ENCODE assay signal across 9 cellular contexts in the genomic region with DNA sequence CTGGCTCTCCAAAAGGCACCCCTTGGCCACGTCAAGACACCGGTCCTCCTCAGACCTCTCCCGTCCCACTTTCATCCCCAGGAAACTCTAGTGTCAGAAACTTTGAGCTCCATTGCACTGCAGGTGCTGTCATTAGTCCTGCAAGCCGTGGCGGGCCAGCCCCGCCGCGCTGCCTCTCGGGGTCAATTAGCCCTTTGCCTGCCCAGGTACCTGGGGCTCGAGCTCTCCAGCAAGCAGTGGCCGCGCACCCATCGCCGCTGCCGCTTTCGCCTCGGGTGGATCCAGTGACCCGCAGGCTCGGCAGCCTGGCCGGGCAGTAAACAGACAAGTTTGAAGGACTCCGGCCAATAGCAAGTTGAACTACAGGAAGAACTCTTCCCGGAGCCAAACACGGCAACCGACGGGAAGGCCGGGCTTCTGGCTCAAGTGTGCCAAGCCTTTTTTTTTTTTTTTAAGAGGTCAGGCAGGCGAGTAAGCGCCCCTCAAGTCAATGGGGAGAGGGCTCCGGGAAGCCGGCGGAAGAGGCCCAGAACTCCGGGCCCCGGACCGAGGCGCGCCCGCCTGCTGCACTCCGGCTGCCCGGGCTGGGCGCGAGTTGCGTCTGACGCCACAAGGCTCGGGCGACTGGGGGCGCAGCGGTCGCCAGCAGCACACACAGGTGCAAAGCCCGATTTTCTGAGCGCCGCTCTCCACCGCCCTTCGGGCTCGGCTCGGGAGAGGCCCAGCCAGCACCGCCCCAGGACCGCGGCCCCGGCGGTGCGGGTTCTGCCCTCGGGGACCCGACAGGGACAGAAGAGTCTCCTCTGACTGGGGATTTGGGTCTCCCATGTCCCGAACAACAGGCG. TPM values are rescaled to one million over a fixed set of nuclear protein-coding genes. Genes with fewer than 3 reads are reported as not detected.
A peak's percentile ranks its signal among the peaks of the same experiment; 100 is the strongest.
DNase-seq lines count a peak whose midpoint lies in the region; ATAC-seq, FAIRE-seq and TF ChIP-seq lines count a peak whose summit lies in the region.
"Had no signal": no experiment of that assay in that cellular context is flagged by ENCODE, and none has a peak within 500 bp of the region (broad histone marks: within the 10 kb centered on the region; RNA-seq: fewer than 3 reads in every experiment).

No MANE protein-coding gene starts in this region.

- 1 to 3% (median 1%) methylated on average over 44 to 65 of the region's 65 CpGs for WGBS in small intestine, 3 donors

- H3K4me1 Mint-ChIP-seq in WTC11 (peaks cover 19% of the 10 kb centered on the region), osteocyte (ENCODE audit: unreplicated experiment) (peaks cover 24% of the 10 kb centered on the region)
- H3K4me1 Mint-ChIP-seq: central memory CD8-positive, alpha-beta T cell had no signal

- peaks cover 5 to 17% of the 10 kb centered on the region in 2 donors for H3K27me3 ChIP-seq in small intestine (ENCODE audit: control insufficient read depth in 2 of 2, insufficient read depth in 2 of 2, low read length in 2 of 2)

- H3K27ac Mint-ChIP-seq in WTC11 (no peak overlapping the region), osteocyte (ENCODE audit: unreplicated experiment) (peak overlapping the region; percentile 38)

- no peak for FAIRE-seq in small intestine (lab: Jason Lieb, UNC)

- H3K4me3 Mint-ChIP-seq in WTC11: peak overlapping the region; percentile 92
- peak overlapping the region; percentile 93 for H3K4me3 Mint-ChIP-seq in osteocyte (ENCODE audit: unreplicated experiment)

- peaks cover 0 to 5% of the 10 kb centered on the region in 2 donors for H3K4me1 ChIP-seq in small intestine (ENCODE audit: control insufficient read depth in 2 of 2, insufficient read depth in 1 of 2, low read depth in 1 of 2, low read length in 1 of 2)

- H3K27ac ChIP-seq in small intestine (ENCODE audit: low read depth in 1 of 2, low read length in 1 of 2): no peak overlapping the region

- POLR2A ChIA-PET in WTC11 (lab: Charles Lee): no interaction called here

- intact Hi-C loops in head of caudate nucleus (cut with DNase I): loop anchor here (5.0 kb wide), 1 partner anchor 180 kb away; no protein-coding TSS in a partner anchor

- no peaks in the 10 kb centered on the region for H3K9me3 ChIP-seq in small intestine (ENCODE audit: control insufficient read depth, low read depth)

- CTCF ChIA-PET in WTC11 (lab: Charles Lee): interaction anchor here (0.9 to 1.5 kb wide), 4 partner anchors 12 to 30 kb away, joined by 3 to 8 read pairs (median 5); no protein-coding TSS in a partner anchor

- H3K4me3 ChIP-seq in AG09309 (ENCODE audit: control insufficient read depth, low read depth, low read length) (peak overlapping the region; percentile 46), small intestine (ENCODE audit: low read depth in 1 of 2, low read length in 2 of 2) (peak overlapping the region in 1 of 2 donors; percentile 36)

- TF ChIP-seq CTCF in AG09309 (IDR thresholded peaks at IDR 0.05; ENCODE audit: control insufficient read depth, insufficient read depth, low read depth, low read length, missing control alignments): no peak
- TF ChIP-seq CTCF in WTC11 (IDR thresholded peaks at IDR 0.05): no peak
- no peak for TF ChIP-seq CTCF in osteocyte (IDR thresholded peaks at IDR 0.05)

- ATAC-seq in GM21390 (IDR thresholded peaks at IDR 0.05; ENCODE audit: unreplicated experiment) (peak; percentile 37), WTC11 (peak; percentile 63)

- no peak for DNase-seq in AG09309 (ENCODE audit: low read depth)
- DNase-seq in WTC11 (ENCODE audit: low spot score): peak; percentile 68
- DNase-seq in head of caudate nucleus: peak in 41 of 42 donors; percentile 6 to 86 (median 64)
- no peak for DNase-seq in osteocyte (ENCODE audit: extremely low spot score, unreplicated experiment)
- DNase-seq in RKO (ENCODE audit: low spot score): no peak
- DNase-seq in stimulated activated naive CD4-positive, alpha-beta T cell (lab: John Stamatoyannopoulos, UW): no peak
- no peak for DNase-seq in small intestine

- H3K27me3 Mint-ChIP-seq in WTC11 (ENCODE audit: low read depth) (peaks cover 72% of the 10 kb centered on the region), osteocyte (ENCODE audit: unreplicated experiment) (peaks cover 10% of the 10 kb centered on the region)

- no peaks in the 10 kb centered on the region for H3K36me3 ChIP-seq in small intestine (ENCODE audit: control insufficient read depth in 2 of 2, insufficient read depth in 2 of 2, low read length in 2 of 2)

- no peaks in the 10 kb centered on the region for H3K36me3 Mint-ChIP-seq in WTC11
- H3K36me3 Mint-ChIP-seq in osteocyte (ENCODE audit: unreplicated experiment): no peaks in the 10 kb centered on the region

- H3K9me3 Mint-ChIP-seq in WTC11 (no peaks in the 10 kb centered on the region), osteocyte (ENCODE audit: unreplicated experiment) (no peaks in the 10 kb centered on the region)

TF ChIP-seq in WTC11, 78 proteins besides CTCF, POLR2A, EP300 and RAD21:
- TF ChIP-seq GTF2I (CRISPR knock-in tag; conservative IDR thresholded peaks at IDR 0.05): no peak
- TF ChIP-seq FOXP1 (CRISPR knock-in tag; IDR thresholded peaks at IDR 0.05; ENCODE audit: borderline replicate concordance): 0 out of 2 replicates have a peak, but pooled peaks have one; percentile 13

RNA-seq across cellular contexts. Expression of a gene that starts 1.1 kb away (rescaled TPM):
- total RNA-seq in WTC11 (2021) (1.6 to 1.8 TPM (median 1.6 TPM) in 3 replicates), osteocyte (2.5 and 2.8 TPM in 2 replicates)
- polyA plus RNA-seq in small intestine: under 1 TPM in 1 of 3 donors, not detected in 2; 0.04 TPM

Comparison
In these comparisons a context has a peak if more than half of its experiments do, and no peak if none do; other contexts are left out.
1. DNase-seq: peak in WTC11 (single experiment) and head of caudate nucleus (41 of 42); none in AG09309 (single experiment), osteocyte (single experiment), RKO (single experiment), stimulated activated naive CD4-positive, alpha-beta T cell (0 of 6) and small intestine (single experiment).